Comparison of ENCODE assay signal across 26 cellular contexts in the genomic region with DNA sequence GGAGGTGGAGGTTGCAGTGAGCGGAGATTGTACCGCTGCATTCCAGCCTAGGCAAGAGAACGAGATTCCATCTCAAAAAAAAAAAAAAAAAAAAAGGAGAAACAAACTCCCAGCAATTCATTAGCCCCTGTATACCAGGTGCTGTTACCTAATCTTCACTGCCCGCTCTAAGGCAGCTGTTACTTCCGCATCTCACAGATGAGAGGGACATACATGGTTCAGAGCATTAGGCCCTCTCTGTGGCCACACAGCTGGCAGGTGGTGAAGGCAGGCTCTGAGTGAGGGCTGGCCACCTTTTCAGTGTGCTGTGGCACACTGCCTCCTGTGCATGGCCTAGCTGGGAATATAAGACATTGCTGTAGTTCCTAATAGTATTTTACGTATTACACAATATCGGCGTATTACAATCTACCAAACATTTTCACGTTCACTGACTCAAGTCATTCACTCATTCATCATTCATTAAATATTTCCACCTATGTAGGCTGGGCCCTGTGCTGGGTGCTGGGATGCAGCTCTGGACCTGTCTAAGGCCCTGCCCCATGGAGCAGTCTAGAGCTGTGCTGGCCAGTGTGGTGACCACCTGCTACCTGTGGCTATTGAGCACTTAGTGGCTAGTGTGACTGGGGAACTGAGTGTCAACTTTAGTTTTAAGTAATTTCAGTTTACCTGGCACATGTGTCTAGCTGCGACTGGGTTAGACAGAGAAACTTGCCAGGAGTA. TPM values are rescaled to one million over a fixed set of nuclear protein-coding genes. Genes with fewer than 3 reads are reported as not detected.
A peak's percentile ranks its signal among the peaks of the same experiment; 100 is the strongest.
DNase-seq lines count a peak whose midpoint lies in the region; ATAC-seq and TF ChIP-seq lines count a peak whose summit lies in the region.
"Had no signal": no experiment of that assay in that cellular context is flagged by ENCODE, and none has a peak within 500 bp of the region (broad histone marks: within the 10 kb centered on the region; RNA-seq: fewer than 3 reads in every experiment).

No MANE protein-coding gene starts in this region.

- no peak overlapping the region for H2BK120ac ChIP-seq in mesenchymal stem cell (ENCODE audit: low read depth, low read length)

- intact Hi-C loops in Caco-2 (cut with micrococcal nuclease; ENCODE audit: unreplicated experiment): loop anchor here (5.0 kb wide), 1 partner anchor 1807 kb away; no protein-coding TSS in a partner anchor
- intact Hi-C loops in naive thymus-derived CD4-positive, alpha-beta T cell (cut with micrococcal nuclease): no loop called here

- BruUV-seq in Caco-2 (replicated peaks; lab: Mats Ljungman, UMichigan): TSS peak; percentile 14

- no peak overlapping the region for H3K18ac ChIP-seq in mesenchymal stem cell (ENCODE audit: low read depth in 1 of 2, low read length in 2 of 2)

- H2AFZ ChIP-seq in mesenchymal stem cell (ENCODE audit: low read depth, low read length): no peak overlapping the region

- no peak overlapping the region for H4K91ac ChIP-seq in mesenchymal stem cell (ENCODE audit: low read length)

- no peak overlapping the region for H3K14ac ChIP-seq in mesenchymal stem cell (ENCODE audit: low read length in 2 of 2)

- H3K27me3 ChIP-seq in Caco-2 (replicated peaks; ENCODE audit: control insufficient read depth, insufficient read depth, low read length) (no peaks in the 10 kb centered on the region), mesenchymal stem cell (ENCODE audit: control insufficient read depth in 1 of 2, insufficient read depth in 1 of 2, low read length in 2 of 2) (peaks cover 0 to 27% of the 10 kb centered on the region in 2 experiments)
- no peaks in the 10 kb centered on the region for H3K27me3 ChIP-seq in naive thymus-derived CD4-positive, alpha-beta T cell (ENCODE audit: control insufficient read depth in 2 of 2, insufficient read depth in 2 of 2, low read length in 2 of 2)
- H3K27me3 ChIP-seq: body of pancreas, pancreas, thyroid gland had no signal

- H3K36me3 Mint-ChIP-seq in Caco-2 (ENCODE audit: insufficient read depth, unreplicated experiment) (peaks cover 85% of the 10 kb centered on the region), WTC11 (no peaks in the 10 kb centered on the region)
- no peaks in the 10 kb centered on the region for H3K36me3 Mint-ChIP-seq in naive thymus-derived CD4-positive, alpha-beta T cell
- H3K36me3 Mint-ChIP-seq: CD4-positive, CD25-positive, alpha-beta regulatory T cell had no signal

- no peak overlapping the region for H3K27ac ChIP-seq in naive thymus-derived CD4-positive, alpha-beta T cell (ENCODE audit: low read depth, low read length)
- no peak overlapping the region for H3K27ac ChIP-seq in mesenchymal stem cell (ENCODE audit: low read length, poor library complexity, severe bottlenecking)
- H3K27ac ChIP-seq: A549, body of pancreas, pancreas, thyroid gland had no signal

- H4K8ac ChIP-seq in mesenchymal stem cell (ENCODE audit: low read length): no peak overlapping the region

- no peak overlapping the region for H3K27ac Mint-ChIP-seq in Caco-2 (ENCODE audit: unreplicated experiment)
- peak overlapping the region; percentile 63 for H3K27ac Mint-ChIP-seq in WTC11
- H3K27ac Mint-ChIP-seq in naive thymus-derived CD4-positive, alpha-beta T cell: peak overlapping the region; percentile 7 to 79 (median 42)
- H3K27ac Mint-ChIP-seq: activated CD4-positive, alpha-beta memory T cell treated with anti-CD3 and anti-CD28 coated beads, Interleukin-2, amount 10 ng/mL, durations not matched to agents 7 days and 5 days; nephron; T-helper 2 cell treated with Interferon-gamma antibody and Interleukin-4, amounts not matched to agents 5 μg/mL and 100 μg/mL, for 36 hours had no signal

- no peak overlapping the region for H3K23ac ChIP-seq in mesenchymal stem cell (ENCODE audit: low read length in 2 of 2)

- H3K4me3 Mint-ChIP-seq in Caco-2 (ENCODE audit: unreplicated experiment): no peak overlapping the region
- no peak overlapping the region for H3K4me3 Mint-ChIP-seq in WTC11
- H3K4me3 Mint-ChIP-seq in naive thymus-derived CD4-positive, alpha-beta T cell: no peak overlapping the region
- H3K4me3 Mint-ChIP-seq: activated CD4-positive, alpha-beta memory T cell treated with anti-CD3 and anti-CD28 coated beads, Interleukin-2, amount 10 ng/mL, durations not matched to agents 7 days and 5 days; CD4-positive, CD25-positive, alpha-beta regulatory T cell; nephron; T-helper 2 cell treated with Interferon-gamma antibody and Interleukin-4, amounts not matched to agents 5 μg/mL and 100 μg/mL, for 36 hours had no signal

- no peak overlapping the region for H2BK5ac ChIP-seq in mesenchymal stem cell (ENCODE audit: low read depth, low read length, poor library complexity, severe bottlenecking)

- H3K9me3 ChIP-seq in Caco-2: no peaks in the 10 kb centered on the region
- H3K9me3 ChIP-seq in naive thymus-derived CD4-positive, alpha-beta T cell (ENCODE audit: control insufficient read depth in 2 of 3, low read length in 3 of 3): no peaks in the 10 kb centered on the region
- H3K9me3 ChIP-seq in mesenchymal stem cell (ENCODE audit: control insufficient read depth, low read length): no peaks in the 10 kb centered on the region
- H3K9me3 ChIP-seq: A549, body of pancreas, HAP-1, mucosa of descending colon, pancreas, thyroid gland had no signal

- peak overlapping the region in 1 of 2 experiments; percentile 47 for H2BK12ac ChIP-seq in mesenchymal stem cell (ENCODE audit: low read length in 2 of 2)

- DNase-seq in activated effector memory CD4-positive, alpha-beta T cell treated with anti-CD3 and anti-CD28 coated beads, Interleukin-2, amount 50 U/mL, for 16 hours: peak; percentile 33
- no peak for DNase-seq in activated effector memory CD4-positive, alpha-beta T cell treated with Interleukin-2 at 50 U/mL for 16 hours
- DNase-seq in Caco-2 (no peak), WTC11 (ENCODE audit: low spot score) (no peak), mesenteric fat pad (ENCODE audit: low spot score) (no peak), mesenchymal stem cell (no peak), 8988T (no peak)
- no peak for DNase-seq in naive thymus-derived CD4-positive, alpha-beta T cell
- DNase-seq: activated CD4-positive, alpha-beta memory T cell treated with anti-CD3 and anti-CD28 coated beads, Interleukin-2, amount 10 ng/mL, durations not matched to agents 7 days and 5 days; AML-193; body of pancreas; CD4-positive, CD25-positive, alpha-beta regulatory T cell; DMS153; glutamatergic neuron; mucosa of descending colon; NCI-H1092; NCI-H1694; NCI-H748 treated with DMSO at 0.1 percent for 48 hours; small intestine; thyroid gland had no signal

- no peak overlapping the region for H3K4ac ChIP-seq in mesenchymal stem cell (ENCODE audit: low read depth in 1 of 2, low read length in 2 of 2)

- TF ChIP-seq CTCF in Caco-2 (IDR thresholded peaks at IDR 0.05; ENCODE audit: insufficient read depth in 1 of 2, low read depth in 1 of 2, low read length in 1 of 2, severe bottlenecking in 1 of 2, unreplicated experiment in 1 of 2) (no peak), WTC11 (IDR thresholded peaks at IDR 0.05) (no peak)

- CTCF ChIA-PET in Caco-2 (lab: Charles Lee) (no interaction called here), WTC11 (lab: Charles Lee) (interaction anchor here (0.7 to 1.8 kb wide), 5 partner anchors 9 to 159 kb away, joined by 3 to 5 read pairs (median 3); no protein-coding TSS in a partner anchor)
- CTCF ChIA-PET in naive thymus-derived CD4-positive, alpha-beta T cell (lab: Charles Lee): no interaction called here

- no peak overlapping the region for H3K4me2 ChIP-seq in mesenchymal stem cell (ENCODE audit: low read length, poor library complexity, severe bottlenecking)
- H3K4me2 ChIP-seq: A549 had no signal

- no peak overlapping the region for H3K9ac ChIP-seq in mesenchymal stem cell (ENCODE audit: low read length)

- H3K9me3 Mint-ChIP-seq in Caco-2 (ENCODE audit: unreplicated experiment) (no peaks in the 10 kb centered on the region), WTC11 (no peaks in the 10 kb centered on the region)
- H3K9me3 Mint-ChIP-seq in naive thymus-derived CD4-positive, alpha-beta T cell: peaks cover 0 to 1% (median 0%) of the 10 kb centered on the region in 11 donors
- H3K9me3 Mint-ChIP-seq: activated CD4-positive, alpha-beta memory T cell treated with anti-CD3 and anti-CD28 coated beads, Interleukin-2, amount 10 ng/mL, durations not matched to agents 7 days and 5 days; CD4-positive, CD25-positive, alpha-beta regulatory T cell; nephron; T-helper 2 cell treated with Interferon-gamma antibody and Interleukin-4, amounts not matched to agents 5 μg/mL and 100 μg/mL, for 36 hours had no signal

- no peak overlapping the region for H2BK15ac ChIP-seq in mesenchymal stem cell (ENCODE audit: low read depth, poor library complexity, severe bottlenecking)

- H3K4me3 ChIP-seq in Caco-2 (ENCODE audit: low read depth, low read length) (no peak overlapping the region), mesenchymal stem cell (ENCODE audit: insufficient read depth in 1 of 2, low read depth in 1 of 2, low read length in 2 of 2) (no peak overlapping the region)
- H3K4me3 ChIP-seq in naive thymus-derived CD4-positive, alpha-beta T cell (ENCODE audit: low read length): no peak overlapping the region
- H3K4me3 ChIP-seq: A549, body of pancreas, HAP-1, mucosa of descending colon, pancreas, thyroid gland had no signal

- no peak for ATAC-seq in WTC11
- no peak for ATAC-seq in naive thymus-derived CD4-positive, alpha-beta T cell
- ATAC-seq: body of pancreas, esophagus mucosa, mucosa of descending colon, pancreas had no signal

- H3K27me3 Mint-ChIP-seq in Caco-2 (ENCODE audit: insufficient read depth, unreplicated experiment): no peaks in the 10 kb centered on the region
- peaks cover 4% of the 10 kb centered on the region; the same call in 1 of the 2 replicates for H3K27me3 Mint-ChIP-seq in WTC11 (ENCODE audit: low read depth)
- H3K27me3 Mint-ChIP-seq in naive thymus-derived CD4-positive, alpha-beta T cell: peaks cover 0 to 2% (median 0%) of the 10 kb centered on the region in 5 donors

- H3K79me1 ChIP-seq in mesenchymal stem cell (replicated peaks; ENCODE audit: low read length, poor library complexity, severe bottlenecking): no peaks in the 10 kb centered on the region

- H3K4me1 ChIP-seq in Caco-2: no peaks in the 10 kb centered on the region
- peaks cover 0 to 13% of the 10 kb centered on the region in 2 donors for H3K4me1 ChIP-seq in naive thymus-derived CD4-positive, alpha-beta T cell (ENCODE audit: control insufficient read depth in 2 of 2, insufficient read depth in 2 of 2, low read length in 2 of 2)
- H3K4me1 ChIP-seq in mesenchymal stem cell (ENCODE audit: control insufficient read depth, insufficient read depth, low read depth, low read length): peaks cover 9% of the 10 kb centered on the region
- H3K4me1 ChIP-seq: body of pancreas, HAP-1, pancreas, thyroid gland had no signal

- H3K4me1 Mint-ChIP-seq in Caco-2 (ENCODE audit: low read depth, unreplicated experiment) (peaks cover 7% of the 10 kb centered on the region), WTC11 (peaks cover 34% of the 10 kb centered on the region)
- H3K4me1 Mint-ChIP-seq in naive thymus-derived CD4-positive, alpha-beta T cell: peaks cover 6 to 21% (median 11%) of the 10 kb centered on the region in 7 donors
- H3K4me1 Mint-ChIP-seq: activated CD4-positive, alpha-beta memory T cell treated with anti-CD3 and anti-CD28 coated beads, Interleukin-2, amount 10 ng/mL, durations not matched to agents 7 days and 5 days had no signal

- H3K36me3 ChIP-seq in Caco-2 (ENCODE audit: control insufficient read depth, insufficient read depth, low read length): no peaks in the 10 kb centered on the region; the same call in 1 of the 2 replicates
- H3K36me3 ChIP-seq in naive thymus-derived CD4-positive, alpha-beta T cell (ENCODE audit: control insufficient read depth in 2 of 3, insufficient read depth in 3 of 3, low read length in 3 of 3): no peaks in the 10 kb centered on the region
- H3K36me3 ChIP-seq in mesenchymal stem cell (ENCODE audit: control insufficient read depth in 1 of 2, insufficient read depth in 2 of 2, low read depth in 1 of 2, low read length in 2 of 2): no peaks in the 10 kb centered on the region
- H3K36me3 ChIP-seq: HAP-1, thyroid gland had no signal

- H2AK5ac ChIP-seq in mesenchymal stem cell (ENCODE audit: low read length, severe bottlenecking): no peak overlapping the region

- POLR2A ChIA-PET in Caco-2 (lab: Charles Lee) (interaction anchor here (0.7 kb wide), 1 partner anchor 36 kb away, joined by 3 read pairs; the partner anchor contains the start of gene RGS3), WTC11 (lab: Charles Lee) (no interaction called here)
- POLR2A ChIA-PET in naive thymus-derived CD4-positive, alpha-beta T cell (lab: Charles Lee): interaction anchor here (2.3 kb wide), 1 partner anchor 18 kb away, joined by 5 read pairs; no protein-coding TSS in a partner anchor

- WGBS in mesenchymal stem cell: 95% methylated on average over 9 of the region's 10 CpGs

RNA-seq across cellular contexts. Expression of gene RGS3, which starts 35.8 kb away (rescaled TPM):
- 70.8 and 71.1 TPM in 2 replicates for total RNA-seq in Caco-2 (2022)
- total RNA-seq in WTC11 (2021): 15.0 to 17.2 TPM (median 16.6 TPM) in 3 replicates
- 10 to 100 TPM in 3 of 5 experiments, 1 to 10 TPM in 2; 5.8 to 43.4 (median 12.6) TPM for total RNA-seq in naive thymus-derived CD4-positive, alpha-beta T cell
- 10 to 100 TPM in 1 of 2 donors, 1 to 10 TPM in 1; 4.9 to 11.6 TPM for polyA plus RNA-seq in naive thymus-derived CD4-positive, alpha-beta T cell
- total RNA-seq in mesenteric fat pad: 116 TPM
- polyA plus RNA-seq in mesenchymal stem cell (2013, experiment 1 of 2): 41.4 TPM
- 42.1 TPM for polyA plus RNA-seq in mesenchymal stem cell (2013, experiment 2 of 2)
